9 cellular contexts compared by ENCODE assay signal in the genomic region with DNA sequence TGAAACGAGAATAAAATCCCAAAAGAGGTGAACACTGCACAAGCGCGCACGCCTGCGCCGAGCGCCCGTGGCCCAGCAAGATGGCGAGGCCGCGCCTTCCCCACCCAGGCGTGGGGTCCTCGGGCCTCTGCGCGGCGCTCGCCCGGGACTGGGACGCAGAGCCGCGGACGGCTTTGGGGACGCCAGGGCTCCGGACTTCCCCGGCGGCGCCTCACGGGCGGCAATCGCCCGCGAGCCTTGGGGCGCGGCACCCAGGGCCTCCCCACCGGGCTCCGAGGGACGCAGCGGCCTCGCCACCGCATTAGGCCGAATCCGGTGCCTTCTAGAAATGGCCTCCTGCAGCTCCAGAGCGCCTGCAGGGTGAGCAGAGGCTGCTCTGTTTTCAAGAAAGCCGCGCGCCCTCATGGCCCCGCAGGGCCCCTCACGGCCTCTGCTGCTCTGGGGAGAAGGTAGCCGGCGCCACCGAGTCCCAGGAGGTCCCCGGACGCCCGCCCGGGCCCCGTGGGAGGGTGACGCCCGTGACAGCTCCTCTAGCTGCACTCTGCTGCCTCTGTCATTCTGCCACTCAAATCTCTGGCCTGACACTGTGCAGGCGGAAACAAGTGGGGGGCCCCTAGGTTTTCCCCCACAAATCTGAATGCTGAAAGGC. TPM values are rescaled to one million over a fixed set of nuclear protein-coding genes. Genes with fewer than 3 reads are reported as not detected.
DNase-seq lines count a peak whose midpoint lies in the region; ATAC-seq, FAIRE-seq and TF ChIP-seq lines count a peak whose summit lies in the region.
"Had no signal": no experiment of that assay in that cellular context is flagged by ENCODE, and none has a peak within 500 bp of the region (broad histone marks: within the 10 kb centered on the region; RNA-seq: fewer than 3 reads in every experiment).

No MANE protein-coding gene starts in this region.

- WGBS in prostate gland, result 59% methylated on average over 59 of the region's 59 CpGs

- H3K4me1 ChIP-seq in mucosa of descending colon (ENCODE audit: low read depth) (no peaks in the 10 kb centered on the region), prostate gland (replicated peaks) (no peaks in the 10 kb centered on the region)

- no peak overlapping the region for H3K27ac Mint-ChIP-seq in CD14-positive monocyte

- TF ChIP-seq CTCF in CD14-positive monocyte (IDR thresholded peaks at IDR 0.05), result no peak
- no peak for TF ChIP-seq CTCF in bronchial epithelial cell (IDR thresholded peaks at IDR 0.05; ENCODE audit: insufficient read depth, low read length, severe bottlenecking)
- no peak for TF ChIP-seq CTCF in mucosa of descending colon (IDR thresholded peaks at IDR 0.05)
- TF ChIP-seq CTCF in prostate gland (IDR thresholded peaks at IDR 0.05), result no peak

- DNase-seq in CD14-positive monocyte (ENCODE audit: low spot score) (no peak), bronchial epithelial cell (ENCODE audit: low read depth) (no peak), mucosa of descending colon (no peak), COR-L47 (lab: John Stamatoyannopoulos, UW) (no peak), NCI-H1436 treated with DMSO at 0.1 percent for 48 hours (lab: John Stamatoyannopoulos, UW) (no peak), prostate gland (ENCODE audit: low spot score) (no peak)
- DNase-seq: NCI-H2081 had no signal

- no peaks in the 10 kb centered on the region for H3K36me3 Mint-ChIP-seq in CD14-positive monocyte

- H3K27ac ChIP-seq in prostate gland, result no peak overlapping the region

- no peaks in the 10 kb centered on the region for H3K27me3 ChIP-seq in bronchial epithelial cell (ENCODE audit: control insufficient read depth, insufficient read depth, low read length)
- no peaks in the 10 kb centered on the region for H3K27me3 ChIP-seq in prostate gland (replicated peaks; ENCODE audit: insufficient read depth)

- intact Hi-C loops in CD14-positive monocyte (cut with micrococcal nuclease), result no loop called here
- intact Hi-C loops in mucosa of descending colon (cut with DNase I, micrococcal nuclease), result no loop called here
- intact Hi-C loops in prostate gland (cut with DNase I), result no loop called here

- H3K36me3 ChIP-seq in bronchial epithelial cell (ENCODE audit: control insufficient read depth, insufficient read depth, low read length), result no peaks in the 10 kb centered on the region
- no peaks in the 10 kb centered on the region for H3K36me3 ChIP-seq in mucosa of descending colon (ENCODE audit: low read depth)
- no peaks in the 10 kb centered on the region for H3K36me3 ChIP-seq in prostate gland

- peak overlapping the region; percentile 14 for H3K4me3 ChIP-seq in bronchial epithelial cell (ENCODE audit: low read depth, low read length)
- no peak overlapping the region for H3K4me3 ChIP-seq in mucosa of descending colon
- H3K4me3 ChIP-seq in prostate gland, result no peak overlapping the region

- H3K9me3 Mint-ChIP-seq in CD14-positive monocyte, result no peaks in the 10 kb centered on the region

- FAIRE-seq in bronchial epithelial cell (lab: Jason Lieb, UNC), result no peak

- H3K4me3 Mint-ChIP-seq in CD14-positive monocyte, result peak overlapping the region; percentile 6 to 64

- H3K4me1 Mint-ChIP-seq in CD14-positive monocyte, result peaks cover 10% of the 10 kb centered on the region

- peak; percentile 55 for ATAC-seq in GM19455 (IDR thresholded peaks at IDR 0.05; ENCODE audit: unreplicated experiment)
- ATAC-seq in mucosa of descending colon, result peak; percentile 51
- ATAC-seq in GM18520 (IDR thresholded peaks at IDR 0.05; ENCODE audit: unreplicated experiment), result no peak

- no peak for TF ChIP-seq POLR2A in prostate gland (IDR thresholded peaks at IDR 0.05)

- no peaks in the 10 kb centered on the region for H3K9me3 ChIP-seq in mucosa of descending colon
- H3K9me3 ChIP-seq in prostate gland, result no peaks in the 10 kb centered on the region

- peaks cover 2 to 8% (median 7%) of the 10 kb centered on the region in 3 donors for H3K27me3 Mint-ChIP-seq in CD14-positive monocyte (ENCODE audit: low read depth in 3 of 3)

RNA-seq across cellular contexts. Expression of gene POMC, which starts 35.9 kb away (rescaled TPM):
- polyA plus RNA-seq in CD14-positive monocyte, result 1 to 10 TPM; 4.6 to 4.7 TPM
- total RNA-seq in bronchial epithelial cell (0.26 and 0.64 TPM in 2 replicates), mucosa of descending colon (1 to 10 TPM in 1 of 3 donors, under 1 TPM in 2; 0.29 to 1.8 (median 0.31) TPM), prostate gland (10 to 100 TPM in 1 of 2 donors, 1 to 10 TPM in 1; 2.6 to 31.0 TPM)
